In the genomic region with DNA sequence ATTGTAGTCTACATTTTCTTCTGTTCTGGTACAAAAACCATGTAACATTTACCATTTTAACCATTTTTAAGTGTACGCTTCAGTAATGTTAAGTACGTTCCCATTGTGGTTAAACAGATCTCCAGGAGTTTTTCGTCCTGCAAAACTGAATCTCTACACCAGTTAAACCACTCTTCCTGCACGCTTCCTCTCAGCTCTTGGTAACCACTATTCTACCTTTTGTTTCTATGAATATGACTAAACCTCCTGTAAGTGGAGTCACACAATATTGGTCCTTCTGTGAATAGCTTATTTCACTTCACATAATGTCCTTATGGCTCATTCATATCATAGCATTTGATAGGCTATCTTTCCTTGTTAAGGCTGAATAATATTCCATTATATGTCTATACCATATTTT, we compare ENCODE assay signal across 28 cellular contexts. TPM values are rescaled to one million over a fixed set of nuclear protein-coding genes. Genes with fewer than 3 reads are reported as not detected.
DNase-seq lines count a peak whose midpoint lies in the region; ATAC-seq, FAIRE-seq and TF ChIP-seq lines count a peak whose summit lies in the region.
"Had no signal": no experiment of that assay in that cellular context is flagged by ENCODE, and none has a peak within 500 bp of the region (broad histone marks: within the 10 kb centered on the region; RNA-seq: fewer than 3 reads in every experiment).

No MANE protein-coding gene starts in this region.

- peaks cover 5% of the 10 kb centered on the region for H3K9me3 Mint-ChIP-seq in activated CD8-positive, alpha-beta memory T cell treated with anti-CD3 and anti-CD28 coated beads, Interleukin-2, amount 10 ng/mL, durations not matched to agents 7 days and 5 days (ENCODE audit: low read depth)
- peaks cover 33% of the 10 kb centered on the region for H3K9me3 Mint-ChIP-seq in Caco-2 (ENCODE audit: unreplicated experiment)
- peaks cover 5% of the 10 kb centered on the region for H3K9me3 Mint-ChIP-seq in activated T-helper 17 cell treated with anti-CD3 and anti-CD28 coated beads, Interleukin-2, amount 50 U/mL, for 72 hours

- peaks cover 14% of the 10 kb centered on the region for H3K27me3 Mint-ChIP-seq in activated CD8-positive, alpha-beta memory T cell treated with anti-CD3 and anti-CD28 coated beads, Interleukin-2, amount 10 ng/mL, durations not matched to agents 7 days and 5 days
- no peaks in the 10 kb centered on the region for H3K27me3 Mint-ChIP-seq in Caco-2 (ENCODE audit: insufficient read depth, unreplicated experiment)
- H3K27me3 Mint-ChIP-seq in activated T-helper 17 cell treated with anti-CD3 and anti-CD28 coated beads, Interleukin-2, amount 50 U/mL, for 72 hours, result no peaks in the 10 kb centered on the region
- H3K27me3 Mint-ChIP-seq: CD4-positive, alpha-beta T cell had no signal

- no peaks in the 10 kb centered on the region; the same call in 1 of the 2 replicates for H3K36me3 ChIP-seq in Caco-2 (ENCODE audit: control insufficient read depth, insufficient read depth, low read length)
- H3K36me3 ChIP-seq: BE2C; BLaER1 treated with 17β-estradiol and CSF1 and Interleukin-3, amounts not matched to agents 10 nM and 100 nM had no signal

- ATAC-seq in activated CD8-positive, alpha-beta memory T cell treated with anti-CD3 and anti-CD28 coated beads, Interleukin-2, amount 10 ng/mL, durations not matched to agents 7 days and 5 days, result peak; percentile 65
- peak; percentile 37 for ATAC-seq in activated T-helper 17 cell treated with anti-CD3 and anti-CD28 coated beads, Interleukin-2, amount 50 U/mL, for 72 hours (replicated peaks)
- ATAC-seq: A549 had no signal

- no peak for DNase-seq in activated CD8-positive, alpha-beta memory T cell treated with anti-CD3 and anti-CD28 coated beads, Interleukin-2, amount 10 ng/mL, durations not matched to agents 7 days and 5 days
- DNase-seq in activated CD8-positive, alpha-beta memory T cell treated with anti-CD3 and anti-CD28 coated beads for 24 hours, result no peak
- DNase-seq in Caco-2 (no peak), NCI-H2081 treated with DMSO at 0.1 percent for 48 hours (lab: John Stamatoyannopoulos, UW) (no peak), GM12892 (ENCODE audit: insufficient read length) (no peak)
- peak; percentile 65 for DNase-seq in Jurkat, Clone E6-1 (ENCODE audit: low read depth, low spot score)
- DNase-seq in stimulated activated CD4-positive, alpha-beta T cell treated with anti-CD3 and anti-CD28 coated beads, Interleukin-2, amount 100 ng/mL, for 24 hours, result no peak
- DNase-seq: 8988T; ACHN; AML-193; BE2C; Calu3; CD4-positive, alpha-beta T cell; CD8-positive, alpha-beta memory T cell; DMS53; DMS79 treated with DMSO at 0.1 percent for 48 hours; GF-D8; GM23248; H7; HCEC 1CT had no signal

- H3K27me3 ChIP-seq in Caco-2 (replicated peaks; ENCODE audit: control insufficient read depth, insufficient read depth, low read length), result no peaks in the 10 kb centered on the region
- H3K27me3 ChIP-seq: BE2C; BLaER1 treated with 17β-estradiol and CSF1 and Interleukin-3, amounts not matched to agents 10 nM and 100 nM had no signal

- peaks cover 28% of the 10 kb centered on the region for H3K4me1 Mint-ChIP-seq in activated CD8-positive, alpha-beta memory T cell treated with anti-CD3 and anti-CD28 coated beads, Interleukin-2, amount 10 ng/mL, durations not matched to agents 7 days and 5 days
- peaks cover 13% of the 10 kb centered on the region for H3K4me1 Mint-ChIP-seq in Caco-2 (ENCODE audit: low read depth, unreplicated experiment)
- peaks cover 7% of the 10 kb centered on the region for H3K4me1 Mint-ChIP-seq in activated T-helper 17 cell treated with anti-CD3 and anti-CD28 coated beads, Interleukin-2, amount 50 U/mL, for 72 hours
- H3K4me1 Mint-ChIP-seq: CD14-positive monocyte; CD8-positive, alpha-beta memory T cell had no signal

- FAIRE-seq in GM12892 (lab: Jason Lieb, UNC), result no peak
- FAIRE-seq: A549, GM12891, H1 had no signal

- TF ChIP-seq POLR2A in GM12892 (IDR thresholded peaks at IDR 0.05; ENCODE audit: low read depth, low read length), result no peak

- CTCF ChIA-PET in activated CD8-positive, alpha-beta memory T cell treated with anti-CD3 and anti-CD28 coated beads, Interleukin-2, amount 10 ng/mL, durations not matched to agents 7 days and 5 days (lab: Charles Lee), result interaction anchor here (0.9 to 1.7 kb wide), 2 partner anchors 21 to 148 kb away, joined by 4 to 8 read pairs; no protein-coding TSS in a partner anchor
- CTCF ChIA-PET in Caco-2 (lab: Charles Lee), result no interaction called here

- POLR2A ChIA-PET in Caco-2 (lab: Charles Lee), result no interaction called here

- H3K4me3 ChIP-seq in Caco-2 (ENCODE audit: low read depth, low read length), result no peak overlapping the region
- no peak overlapping the region for H3K4me3 ChIP-seq in Jurkat, Clone E6-1 (ENCODE audit: low read length)
- H3K4me3 ChIP-seq: A549; BLaER1 treated with 17β-estradiol and CSF1 and Interleukin-3, amounts not matched to agents 10 nM and 100 nM; GM23248 had no signal

- BruUV-seq in Caco-2 (replicated peaks; lab: Mats Ljungman, UMichigan), result no TSS peak

- TF ChIP-seq CTCF in Caco-2 (IDR thresholded peaks at IDR 0.05; ENCODE audit: insufficient read depth in 1 of 2, low read depth in 1 of 2, low read length in 1 of 2, severe bottlenecking in 1 of 2, unreplicated experiment in 1 of 2), result no peak

- peaks cover 12% of the 10 kb centered on the region for H3K4me1 ChIP-seq in Caco-2
- H3K4me1 ChIP-seq: A549; BE2C; BLaER1 treated with 17β-estradiol and CSF1 and Interleukin-3, amounts not matched to agents 10 nM and 100 nM had no signal

- intact Hi-C loops in Caco-2 (cut with micrococcal nuclease; ENCODE audit: unreplicated experiment), result no loop called here

- peaks cover 14% of the 10 kb centered on the region for H3K9me3 ChIP-seq in Caco-2
- H3K9me3 ChIP-seq: BE2C had no signal

- no peak overlapping the region for H3K4me3 Mint-ChIP-seq in activated CD8-positive, alpha-beta memory T cell treated with anti-CD3 and anti-CD28 coated beads, Interleukin-2, amount 10 ng/mL, durations not matched to agents 7 days and 5 days
- H3K4me3 Mint-ChIP-seq in Caco-2 (ENCODE audit: unreplicated experiment), result no peak overlapping the region
- no peak overlapping the region for H3K4me3 Mint-ChIP-seq in activated T-helper 17 cell treated with anti-CD3 and anti-CD28 coated beads, Interleukin-2, amount 50 U/mL, for 72 hours
- H3K4me3 Mint-ChIP-seq: CD14-positive monocyte; CD4-positive, alpha-beta T cell; CD8-positive, alpha-beta memory T cell had no signal

- no peak overlapping the region for H3K27ac Mint-ChIP-seq in activated CD8-positive, alpha-beta memory T cell treated with anti-CD3 and anti-CD28 coated beads, Interleukin-2, amount 10 ng/mL, durations not matched to agents 7 days and 5 days
- H3K27ac Mint-ChIP-seq in Caco-2 (ENCODE audit: unreplicated experiment), result peak overlapping the region; percentile 14
- H3K27ac Mint-ChIP-seq in activated T-helper 17 cell treated with anti-CD3 and anti-CD28 coated beads, Interleukin-2, amount 50 U/mL, for 72 hours, result no peak overlapping the region
- H3K27ac Mint-ChIP-seq: CD4-positive, alpha-beta T cell had no signal

- peaks cover 14% of the 10 kb centered on the region for H3K36me3 Mint-ChIP-seq in activated CD8-positive, alpha-beta memory T cell treated with anti-CD3 and anti-CD28 coated beads, Interleukin-2, amount 10 ng/mL, durations not matched to agents 7 days and 5 days
- H3K36me3 Mint-ChIP-seq in Caco-2 (ENCODE audit: insufficient read depth, unreplicated experiment), result peaks cover 13% of the 10 kb centered on the region
- no peaks in the 10 kb centered on the region for H3K36me3 Mint-ChIP-seq in activated T-helper 17 cell treated with anti-CD3 and anti-CD28 coated beads, Interleukin-2, amount 50 U/mL, for 72 hours (ENCODE audit: low read depth)

RNA-seq across cellular contexts. Expression of a gene that starts 7.1 kb away (rescaled TPM):
- total RNA-seq in activated CD8-positive, alpha-beta memory T cell treated with anti-CD3 and anti-CD28 coated beads, Interleukin-2, amount 10 ng/mL, durations not matched to agents 7 days and 5 days, result 10 to 100 TPM; 21.5 to 26.1 TPM
- total RNA-seq in Caco-2 (2022), result 71.5 and 83.3 TPM in 2 replicates
- 27.2 TPM for polyA plus RNA-seq in Jurkat, Clone E6-1 (2012; ENCODE audit: insufficient read depth, insufficient read length)
- 10 to 100 TPM; 16.9 to 28.9 TPM for total RNA-seq in activated T-helper 17 cell treated with anti-CD3 and anti-CD28 coated beads, Interleukin-2, amount 50 U/mL, for 72 hours
- 8.9 TPM for polyA plus RNA-seq in GM12892 (2012; ENCODE audit: missing spikeins)

RNA-seq across cellular contexts. Expression of a gene that starts 22.3 kb away (rescaled TPM):
- total RNA-seq in activated CD8-positive, alpha-beta memory T cell treated with anti-CD3 and anti-CD28 coated beads, Interleukin-2, amount 10 ng/mL, durations not matched to agents 7 days and 5 days, result 1 to 10 TPM; 4.9 to 7.7 TPM
- total RNA-seq in Caco-2 (2022), result 19.5 and 24.7 TPM in 2 replicates
- not detected for polyA plus RNA-seq in Jurkat, Clone E6-1 (2012; ENCODE audit: insufficient read depth, insufficient read length)
- total RNA-seq in activated T-helper 17 cell treated with anti-CD3 and anti-CD28 coated beads, Interleukin-2, amount 50 U/mL, for 72 hours, result 1 to 10 TPM; 5.7 to 7.3 TPM
- 31.8 TPM for polyA plus RNA-seq in GM12892 (2012; ENCODE audit: missing spikeins)
- total RNA-seq: G401 had no signal

RNA-seq across cellular contexts. Expression of a gene that starts 40.6 kb away (rescaled TPM):
- total RNA-seq in activated CD8-positive, alpha-beta memory T cell treated with anti-CD3 and anti-CD28 coated beads, Interleukin-2, amount 10 ng/mL, durations not matched to agents 7 days and 5 days, result not detected
- not detected in 2 replicates for total RNA-seq in Caco-2 (2022)
- polyA plus RNA-seq in Jurkat, Clone E6-1 (2012; ENCODE audit: insufficient read depth, insufficient read length), result not detected
- not detected for total RNA-seq in activated T-helper 17 cell treated with anti-CD3 and anti-CD28 coated beads, Interleukin-2, amount 50 U/mL, for 72 hours
- 0.32 TPM for polyA plus RNA-seq in GM12892 (2012; ENCODE audit: missing spikeins)
- total RNA-seq: Calu3; CD4-positive, alpha-beta T cell; CD8-positive, alpha-beta memory T cell; Daoy; G401; GM23248; H1; H7 had no signal
- polyA plus RNA-seq: A549; CD14-positive monocyte; CD8-positive, alpha-beta memory T cell; GM23248; H1 had no signal
